In genomic region chr9:114096041-114096511, GRCh38 we compare ENCODE assay signal across 1 cellular context.
TF ChIP-seq lines count a peak whose summit lies in the region.

No MANE protein-coding gene starts in this region.

TF ChIP-seq in H1, 55 proteins besides CTCF, POLR2A, EP300 and RAD21:
- TF ChIP-seq FOSL1 (IDR thresholded peaks at IDR 0.05; ENCODE audit: insufficient read depth, low read depth, low read length) (no peak), TCF12 (IDR thresholded peaks at IDR 0.05; ENCODE audit: low read depth, low read length) (no peak), POU5F1 (IDR thresholded peaks at IDR 0.05; ENCODE audit: low read depth, low read length) (no peak), MAX (IDR thresholded peaks at IDR 0.05) (no peak), RNF2 (IDR thresholded peaks at IDR 0.05; ENCODE audit: borderline replicate concordance, low read depth, low read length, missing control alignments, poor library complexity, severe bottlenecking) (no peak), CREB1 (IDR thresholded peaks at IDR 0.05) (no peak), CHD7 (IDR thresholded peaks at IDR 0.05; ENCODE audit: insufficient replicate concordance, low read length) (no peak), TEAD4 (IDR thresholded peaks at IDR 0.05; ENCODE audit: low read depth, low read length) (no peak), SAP30 (IDR thresholded peaks at IDR 0.05; ENCODE audit: insufficient read depth, insufficient replicate concordance, low read length) (no peak), PHF8 (conservative IDR thresholded peaks at IDR 0.05; ENCODE audit: low read depth, low read length) (no peak), CBX8 (IDR thresholded peaks at IDR 0.05; ENCODE audit: borderline replicate concordance, low read depth, low read length) (no peak), CTBP2 (IDR thresholded peaks at IDR 0.05; ENCODE audit: borderline replicate concordance, insufficient read depth, insufficient read length, low read length) (no peak), BRCA1 (IDR thresholded peaks at IDR 0.05; ENCODE audit: low read depth, low read length) (no peak), SIRT6 (IDR thresholded peaks at IDR 0.05; ENCODE audit: low read length) (no peak), TAF1 (IDR thresholded peaks at IDR 0.05; ENCODE audit: low read depth, low read length) (no peak), NANOG (IDR thresholded peaks at IDR 0.05; ENCODE audit: insufficient read depth, low read depth, low read length, poor library complexity, severe bottlenecking) (no peak), KDM1A (IDR thresholded peaks at IDR 0.05; ENCODE audit: borderline replicate concordance, low read length) (no peak)
